ENCODE assay signal across 8 cellular contexts in genomic region chr16:69424935-69425784, GRCh38. TPM values are rescaled to one million over a fixed set of nuclear protein-coding genes. Genes with fewer than 3 reads are reported as not detected.
DNase-seq lines count a peak whose midpoint lies in the region; ATAC-seq and TF ChIP-seq lines count a peak whose summit lies in the region.

No MANE protein-coding gene starts in this region.

- H3K36me3 ChIP-seq in SK-N-MC (ENCODE audit: insufficient read depth, low read length) = peaks cover 28% of the 10 kb centered on the region
- H3K36me3 ChIP-seq in fibroblast of lung (ENCODE audit: control insufficient read depth, insufficient read depth, low read length) = peaks cover 7% of the 10 kb centered on the region

- peak overlapping the region; percentile 55 for H3K4me2 ChIP-seq in fibroblast of lung (ENCODE audit: extremely low read depth, insufficient read depth, low read length)

- H3K4me3 Mint-ChIP-seq in activated CD8-positive, alpha-beta memory T cell treated with anti-CD3 and anti-CD28 coated beads, Interleukin-2, amount 10 ng/mL, durations not matched to agents 7 days and 5 days = peak overlapping the region; percentile 95

- CTCF ChIA-PET in activated CD8-positive, alpha-beta memory T cell treated with anti-CD3 and anti-CD28 coated beads, Interleukin-2, amount 10 ng/mL, durations not matched to agents 7 days and 5 days (lab: Charles Lee) = interaction anchor here (1.1 to 1.5 kb wide), 2 partner anchors 13 to 29 kb away, joined by 4 to 9 read pairs; no protein-coding TSS in a partner anchor

- H3K9me3 ChIP-seq in SK-N-MC (ENCODE audit: low read depth, low read length) = no peaks in the 10 kb centered on the region
- no peaks in the 10 kb centered on the region for H3K9me3 ChIP-seq in fibroblast of lung (ENCODE audit: control insufficient read depth, insufficient read depth, low read depth, low read length)

- peaks cover 42% of the 10 kb centered on the region for H3K36me3 Mint-ChIP-seq in activated CD8-positive, alpha-beta memory T cell treated with anti-CD3 and anti-CD28 coated beads, Interleukin-2, amount 10 ng/mL, durations not matched to agents 7 days and 5 days

- no peak for TF ChIP-seq CTCF in fibroblast of lung (conservative IDR thresholded peaks at IDR 0.05 in 1 of 2, IDR thresholded peaks at IDR 0.05 in 1 of 2; ENCODE audit: low read depth in 1 of 2, low read length in 2 of 2)
- no peak for TF ChIP-seq CTCF in retinal pigment epithelial cell (conservative IDR thresholded peaks at IDR 0.05; ENCODE audit: low read depth, low read length)

- no peak for DNase-seq in activated CD8-positive, alpha-beta memory T cell treated with anti-CD3 and anti-CD28 coated beads, Interleukin-2, amount 10 ng/mL, durations not matched to agents 7 days and 5 days
- DNase-seq in activated CD8-positive, alpha-beta memory T cell treated with anti-CD3 and anti-CD28 coated beads, Interleukin-2, amount 50 U/mL, for 48 hours = no peak
- DNase-seq in SK-N-MC (ENCODE audit: low read depth, low spot score) = no peak
- DNase-seq in fibroblast of lung (ENCODE audit: low read depth in 2 of 2) = no peak
- no peak for DNase-seq in retinal pigment epithelial cell (ENCODE audit: low read depth)
- no peak for DNase-seq in NCI-H1436 treated with DMSO at 0.1 percent for 48 hours (lab: John Stamatoyannopoulos, UW)
- DNase-seq in stimulated activated CD8-positive, alpha-beta memory T cell treated with anti-CD3 and anti-CD28 coated beads, Interleukin-4, amount 100 ng/mL, for 48 hours = no peak

- peak overlapping the region; percentile 90 for H3K27ac Mint-ChIP-seq in activated CD8-positive, alpha-beta memory T cell treated with anti-CD3 and anti-CD28 coated beads, Interleukin-2, amount 10 ng/mL, durations not matched to agents 7 days and 5 days

- H3K4me1 Mint-ChIP-seq in activated CD8-positive, alpha-beta memory T cell treated with anti-CD3 and anti-CD28 coated beads, Interleukin-2, amount 10 ng/mL, durations not matched to agents 7 days and 5 days = peaks cover 52% of the 10 kb centered on the region

- ATAC-seq in activated CD8-positive, alpha-beta memory T cell treated with anti-CD3 and anti-CD28 coated beads, Interleukin-2, amount 10 ng/mL, durations not matched to agents 7 days and 5 days = no peak
- ATAC-seq in GM18873 (IDR thresholded peaks at IDR 0.05; ENCODE audit: low FRiP score, unreplicated experiment) = no peak

- peak overlapping the region; percentile 97 for H2AFZ ChIP-seq in fibroblast of lung (ENCODE audit: low read length)

- H3K79me2 ChIP-seq in fibroblast of lung (ENCODE audit: control insufficient read depth, insufficient read depth, low read length) = peaks cover 48% of the 10 kb centered on the region

- H3K4me3 ChIP-seq in SK-N-MC (peak overlapping the region; percentile 90), fibroblast of lung (replicated peaks in 1 of 4; ENCODE audit: control extremely low read depth in 1 of 4, insufficient read depth in 1 of 4, low read depth in 3 of 4, low read length in 4 of 4) (peak overlapping the region; percentile 61 to 97 (median 85)), retinal pigment epithelial cell (ENCODE audit: low read length) (peak overlapping the region; percentile 95)

- H4K20me1 ChIP-seq in fibroblast of lung (ENCODE audit: control insufficient read depth, extremely low read depth, insufficient read depth, low read length) = no peaks in the 10 kb centered on the region

- H3K27me3 ChIP-seq in fibroblast of lung (ENCODE audit: control insufficient read depth, insufficient read depth, low read length) = no peaks in the 10 kb centered on the region

- H3K9ac ChIP-seq in SK-N-MC (ENCODE audit: insufficient read length) (peak overlapping the region; percentile 87), fibroblast of lung (ENCODE audit: insufficient read depth, low read length) (peak overlapping the region; percentile 72)

- peak overlapping the region; percentile 36; the same call in 1 of the 2 replicates for H3K27ac ChIP-seq in SK-N-MC
- H3K27ac ChIP-seq in fibroblast of lung (ENCODE audit: insufficient read depth, low read length) = peak overlapping the region; percentile 88

- H3K4me1 ChIP-seq in fibroblast of lung (ENCODE audit: control insufficient read depth, extremely low read depth, insufficient read depth, low read length) = no peaks in the 10 kb centered on the region

- H3K9me3 Mint-ChIP-seq in activated CD8-positive, alpha-beta memory T cell treated with anti-CD3 and anti-CD28 coated beads, Interleukin-2, amount 10 ng/mL, durations not matched to agents 7 days and 5 days (ENCODE audit: low read depth) = peaks cover 7% of the 10 kb centered on the region

- no peaks in the 10 kb centered on the region for H3K27me3 Mint-ChIP-seq in activated CD8-positive, alpha-beta memory T cell treated with anti-CD3 and anti-CD28 coated beads, Interleukin-2, amount 10 ng/mL, durations not matched to agents 7 days and 5 days

RNA-seq across cellular contexts. Expression of gene CYB5B, which starts 0.7 kb away (rescaled TPM):
- 100 to 1,000 TPM; 149 to 189 TPM for total RNA-seq in activated CD8-positive, alpha-beta memory T cell treated with anti-CD3 and anti-CD28 coated beads, Interleukin-2, amount 10 ng/mL, durations not matched to agents 7 days and 5 days
- total RNA-seq in fibroblast of lung = 37.2 and 87.4 TPM in 2 replicates
- polyA plus RNA-seq in fibroblast of lung = 220 and 248 TPM in 2 replicates
- 123 and 144 TPM in 2 replicates for polyA plus RNA-seq in fibroblast of lung (2012)
- 115 and 178 TPM in 2 replicates for polyA minus RNA-seq in fibroblast of lung (ENCODE audit: low replicate concordance)

RNA-seq across cellular contexts. Expression of gene TERF2, which starts 39.4 kb away (rescaled TPM):
- 10 to 100 TPM; 48.7 to 58.2 TPM for total RNA-seq in activated CD8-positive, alpha-beta memory T cell treated with anti-CD3 and anti-CD28 coated beads, Interleukin-2, amount 10 ng/mL, durations not matched to agents 7 days and 5 days
- total RNA-seq in fibroblast of lung = 9.8 and 16.3 TPM in 2 replicates
- 18.8 and 22.9 TPM in 2 replicates for polyA plus RNA-seq in fibroblast of lung
- polyA plus RNA-seq in fibroblast of lung (2012) = 16.4 and 21.0 TPM in 2 replicates
- 27.2 and 27.3 TPM in 2 replicates for polyA minus RNA-seq in fibroblast of lung (ENCODE audit: low replicate concordance)
